In genomic region chr1:199463521-199464127, GRCh38 we compare ENCODE assay signal across 8 cellular contexts.
DNase-seq lines count a peak whose midpoint lies in the region; ATAC-seq and TF ChIP-seq lines count a peak whose summit lies in the region.

No MANE protein-coding gene starts in this region.

- H3K79me2 ChIP-seq in mammary epithelial cell (ENCODE audit: insufficient read depth, low read length) = no peaks in the 10 kb centered on the region

- H4K20me1 ChIP-seq in mammary epithelial cell (ENCODE audit: insufficient read depth, low read length) = no peaks in the 10 kb centered on the region

- no peaks in the 10 kb centered on the region for H3K4me1 Mint-ChIP-seq in activated T-cell treated with anti-CD3 and anti-CD28 coated beads, Interleukin-2, amount 50 U/mL, for 72 hours (ENCODE audit: low read depth)
- H3K4me1 Mint-ChIP-seq in naive thymus-derived CD4-positive, alpha-beta T cell = peaks cover 0 to 1% (median 0%) of the 10 kb centered on the region in 7 donors
- no peaks in the 10 kb centered on the region for H3K4me1 Mint-ChIP-seq in effector memory CD8-positive, alpha-beta T cell (ENCODE audit: low read depth in 2 of 2)

- H3K4me2 ChIP-seq in mammary epithelial cell (ENCODE audit: insufficient read depth, low read depth, low read length) = no peak overlapping the region

- CTCF ChIA-PET in mammary epithelial cell (lab: Charles Lee; ENCODE audit: low non-redundant PET) = no interaction called here
- CTCF ChIA-PET in naive thymus-derived CD4-positive, alpha-beta T cell (lab: Charles Lee) = no interaction called here

- dilution Hi-C loops in mammary epithelial cell (cut with HindIII; ENCODE audit: low sequenced_read_pairs) = no loop called here

- no peak overlapping the region for H3K9ac ChIP-seq in mammary epithelial cell (ENCODE audit: insufficient read depth, low read length)

- ATAC-seq in activated T-cell treated with anti-CD3 and anti-CD28 coated beads, Interleukin-2, amount 50 U/mL, for 72 hours (replicated peaks in 1 of 2) = peak; percentile 41 to 44
- peak; percentile 62 for ATAC-seq in HG02571 (IDR thresholded peaks at IDR 0.05; ENCODE audit: unreplicated experiment)
- ATAC-seq in naive thymus-derived CD4-positive, alpha-beta T cell = peak; percentile 47
- ATAC-seq in effector memory CD8-positive, alpha-beta T cell (replicated peaks) = no peak

- H2AFZ ChIP-seq in mammary epithelial cell (ENCODE audit: low read depth, low read length) = no peak overlapping the region

- intact Hi-C loops in mammary epithelial cell (cut with micrococcal nuclease) = loop anchor here (1.0 to 5.0 kb wide), 4 partner anchors 220 to 707 kb away; no protein-coding TSS in a partner anchor
- intact Hi-C loops in naive thymus-derived CD4-positive, alpha-beta T cell (cut with micrococcal nuclease) = loop anchor here in 1 of 2 donors (5.0 kb wide), 1 partner anchor 691 kb away; no protein-coding TSS in a partner anchor

- in situ Hi-C loops in mammary epithelial cell (cut with MboI; ENCODE audit: low sequenced_read_pairs in 2 of 2) = loop anchor here (25.0 kb wide), 1 partner anchor 701 kb away; no protein-coding TSS in a partner anchor

- peaks cover 0 to 3% of the 10 kb centered on the region in 2 donors for H3K9me3 Mint-ChIP-seq in activated T-cell treated with anti-CD3 and anti-CD28 coated beads, Interleukin-2, amount 50 U/mL, for 72 hours
- peaks cover 0 to 10% (median 5%) of the 10 kb centered on the region in 11 donors for H3K9me3 Mint-ChIP-seq in naive thymus-derived CD4-positive, alpha-beta T cell
- H3K9me3 Mint-ChIP-seq in effector memory CD8-positive, alpha-beta T cell = no peaks in the 10 kb centered on the region

- WGBS in mammary epithelial cell (ENCODE audit: low coverage, missing lambda C conversion rate) = 55% methylated on average over 1 of the region's 1 CpG

- POLR2A ChIA-PET in naive thymus-derived CD4-positive, alpha-beta T cell (lab: Charles Lee) = no interaction called here

- H3K4me3 ChIP-seq in mammary epithelial cell (replicated peaks in 1 of 3; ENCODE audit: insufficient read depth in 1 of 3, low read depth in 2 of 3, low read length in 3 of 3) = no peak overlapping the region
- H3K4me3 ChIP-seq in naive thymus-derived CD4-positive, alpha-beta T cell (ENCODE audit: low read length) = no peak overlapping the region

- peaks cover 0 to 3% of the 10 kb centered on the region in 2 donors for H3K36me3 Mint-ChIP-seq in activated T-cell treated with anti-CD3 and anti-CD28 coated beads, Interleukin-2, amount 50 U/mL, for 72 hours (ENCODE audit: insufficient read depth in 2 of 2)
- no peaks in the 10 kb centered on the region for H3K36me3 Mint-ChIP-seq in naive thymus-derived CD4-positive, alpha-beta T cell
- no peaks in the 10 kb centered on the region for H3K36me3 Mint-ChIP-seq in effector memory CD8-positive, alpha-beta T cell (ENCODE audit: insufficient read depth)

- H3K27me3 ChIP-seq in mammary epithelial cell (ENCODE audit: insufficient read depth, low read length) = peaks cover 3% of the 10 kb centered on the region
- no peaks in the 10 kb centered on the region for H3K27me3 ChIP-seq in naive thymus-derived CD4-positive, alpha-beta T cell (ENCODE audit: control insufficient read depth in 2 of 2, insufficient read depth in 2 of 2, low read length in 2 of 2)

- H3K9me3 ChIP-seq in mammary epithelial cell (replicated peaks; ENCODE audit: insufficient read depth, low read length) = no peaks in the 10 kb centered on the region
- H3K9me3 ChIP-seq in naive thymus-derived CD4-positive, alpha-beta T cell (ENCODE audit: control insufficient read depth in 2 of 3, low read length in 3 of 3) = peaks cover 0 to 5% (median 0%) of the 10 kb centered on the region in 3 experiments

- no TSS peak for BruUV-seq in mammary epithelial cell (replicated peaks; lab: Mats Ljungman, UMichigan)

- no peak overlapping the region for H3K27ac ChIP-seq in mammary epithelial cell (ENCODE audit: insufficient read depth, low read depth, low read length)
- no peak overlapping the region for H3K27ac ChIP-seq in naive thymus-derived CD4-positive, alpha-beta T cell (ENCODE audit: low read depth, low read length)

- H3K4me3 Mint-ChIP-seq in activated T-cell treated with anti-CD3 and anti-CD28 coated beads, Interleukin-2, amount 50 U/mL, for 72 hours = no peak overlapping the region
- no peak overlapping the region for H3K4me3 Mint-ChIP-seq in naive thymus-derived CD4-positive, alpha-beta T cell
- no peak overlapping the region for H3K4me3 Mint-ChIP-seq in effector memory CD8-positive, alpha-beta T cell

- H3K27ac Mint-ChIP-seq in activated T-cell treated with anti-CD3 and anti-CD28 coated beads, Interleukin-2, amount 50 U/mL, for 72 hours = peak overlapping the region; percentile 78
- H3K27ac Mint-ChIP-seq in naive thymus-derived CD4-positive, alpha-beta T cell = no peak overlapping the region
- no peak overlapping the region for H3K27ac Mint-ChIP-seq in effector memory CD8-positive, alpha-beta T cell

- no peaks in the 10 kb centered on the region for H3K36me3 ChIP-seq in mammary epithelial cell (ENCODE audit: insufficient read depth, low read length)
- H3K36me3 ChIP-seq in naive thymus-derived CD4-positive, alpha-beta T cell (ENCODE audit: control insufficient read depth in 2 of 3, insufficient read depth in 3 of 3, low read length in 3 of 3) = no peaks in the 10 kb centered on the region

- peak; percentile 28 to 35 for DNase-seq in activated T-cell treated with anti-CD3 and anti-CD28 coated beads, Interleukin-2, amount 50 U/mL, for 72 hours
- no peak for DNase-seq in activated T-cell treated with anti-CD3 and anti-CD28 coated beads for 4 hours
- peak; percentile 79 to 91 for DNase-seq in NCI-H446 (lab: John Stamatoyannopoulos, UW)
- DNase-seq in mammary epithelial cell = peak; percentile 45
- DNase-seq in naive thymus-derived CD4-positive, alpha-beta T cell = peak in 1 of 9 donors; percentile 21
- DNase-seq in OCI-M2 (lab: John Stamatoyannopoulos, UW; ENCODE audit: unreplicated experiment) = no peak
- no peak for DNase-seq in effector memory CD8-positive, alpha-beta T cell

- peak; percentile 78 to 80 for TF ChIP-seq CTCF in mammary epithelial cell (conservative IDR thresholded peaks at IDR 0.05 in 1 of 2, IDR thresholded peaks at IDR 0.05 in 1 of 2; ENCODE audit: extremely low read depth in 1 of 2, insufficient read depth in 1 of 2, low read depth in 1 of 2, low read length in 2 of 2)

- no peaks in the 10 kb centered on the region for H3K27me3 Mint-ChIP-seq in activated T-cell treated with anti-CD3 and anti-CD28 coated beads, Interleukin-2, amount 50 U/mL, for 72 hours (ENCODE audit: low read depth)
- peaks cover 0 to 7% (median 5%) of the 10 kb centered on the region in 5 donors for H3K27me3 Mint-ChIP-seq in naive thymus-derived CD4-positive, alpha-beta T cell
- H3K27me3 Mint-ChIP-seq in effector memory CD8-positive, alpha-beta T cell = peaks cover 0 to 9% of the 10 kb centered on the region in 2 donors

- no peaks in the 10 kb centered on the region for H3K4me1 ChIP-seq in mammary epithelial cell (ENCODE audit: insufficient read depth, low read length)
- H3K4me1 ChIP-seq in naive thymus-derived CD4-positive, alpha-beta T cell (ENCODE audit: control insufficient read depth in 2 of 2, insufficient read depth in 2 of 2, low read length in 2 of 2) = no peaks in the 10 kb centered on the region

Comparison
In these comparisons a context has a peak if more than half of its experiments do, and no peak if none do; other contexts are left out.
1. DNase-seq: peak in activated T-cell treated with anti-CD3 and anti-CD28 coated beads, Interleukin-2, amount 50 U/mL, for 72 hours (2 of 2), NCI-H446 (2 of 2) and mammary epithelial cell (single experiment); none in activated T-cell treated with anti-CD3 and anti-CD28 coated beads for 4 hours (single experiment), OCI-M2 (single experiment) and effector memory CD8-positive, alpha-beta T cell (0 of 3).